Comparison of ENCODE assay signal across 1 cellular context in the genomic region with DNA sequence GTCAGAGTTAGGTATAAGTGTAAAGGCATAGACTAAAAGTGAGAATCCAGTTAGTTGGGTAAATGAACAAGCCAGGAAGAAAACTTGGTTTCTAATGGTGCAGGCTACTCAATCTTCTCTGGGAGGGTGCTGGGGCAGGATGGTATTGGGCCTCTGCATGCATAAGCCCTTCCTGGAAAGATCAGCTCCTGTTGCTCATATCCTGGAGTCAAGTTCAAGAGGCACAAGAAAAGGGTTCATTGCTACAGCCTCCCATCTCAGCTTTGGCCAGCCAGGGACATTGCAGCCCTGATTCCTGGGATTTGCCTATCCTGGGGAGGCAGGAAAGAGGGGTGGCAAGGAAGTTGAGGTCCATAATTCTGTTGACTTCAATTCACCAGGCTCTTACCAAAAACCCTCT.
TF ChIP-seq lines count a peak whose summit lies in the region.

No MANE protein-coding gene starts in this region.

TF ChIP-seq in endothelial cell of umbilical vein, 7 proteins besides CTCF, POLR2A, EP300 and RAD21:
- no peak for TF ChIP-seq MAX (IDR thresholded peaks at IDR 0.05; ENCODE audit: insufficient read depth, insufficient read length)
- peak; percentile 29 for TF ChIP-seq FOS (IDR thresholded peaks at IDR 0.05; ENCODE audit: borderline replicate concordance, insufficient read depth, low read length)
